ENCODE assay signal across 33 cellular contexts in the genomic region with DNA sequence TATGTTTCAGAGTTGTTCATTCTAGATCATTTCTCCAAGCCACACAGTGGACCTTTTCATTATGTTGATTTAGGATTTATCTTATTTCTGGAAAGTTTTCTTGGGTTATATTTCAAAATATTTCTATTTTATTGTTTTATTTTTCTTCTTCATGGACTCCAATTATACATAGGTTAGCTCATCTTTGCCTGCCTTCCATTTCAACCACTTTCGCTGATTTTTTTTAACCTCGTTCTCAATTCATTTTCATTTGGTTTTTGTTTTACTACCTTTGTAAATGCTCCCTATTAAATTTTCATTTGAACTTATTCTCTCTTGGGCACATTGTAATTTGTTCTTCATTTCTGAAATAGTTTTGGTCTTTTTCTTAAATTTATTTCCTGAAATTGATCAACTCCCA.
"Had no signal": no experiment of that assay in that cellular context is flagged by ENCODE, and none has a peak within 500 bp of the region (broad histone marks: within the 10 kb centered on the region; RNA-seq: fewer than 3 reads in every experiment).

No MANE protein-coding gene starts in this region.

- H3K4me3 Mint-ChIP-seq: activated B cell treated with CpG ODN at 0.5 μM for 24 hours; activated CD8-positive, alpha-beta T cell treated with anti-CD3 and anti-CD28 coated beads for 36 hours; activated naive CD8-positive, alpha-beta T cell; activated T-cell treated with anti-CD3 and anti-CD28 coated beads, Interleukin-2, amount 50 U/mL, for 4 hours; activated T-helper 17 cell treated with anti-CD3 and anti-CD28 coated beads, Interleukin-2, amount 50 U/mL, for 72 hours; effector memory CD8-positive, alpha-beta T cell; T-helper 17 cell; T-helper 2 cell treated with Interferon-gamma antibody and Interleukin-4, amounts not matched to agents 5 μg/mL and 100 μg/mL, for 36 hours had no signal

- H3K36me3 ChIP-seq: brain microvascular endothelial cell, gastrocnemius medialis, heart left ventricle, WERI-Rb-1 had no signal

- DNase-seq: activated B cell treated with CpG ODN at 0.5 μM for 24 hours; activated CD4-positive, alpha-beta T cell treated with anti-CD3 and anti-CD28 coated beads for 48 hours; activated CD4-positive, alpha-beta T cell treated with anti-CD3 and anti-CD28 coated beads, Interleukin-2, amount 50 U/mL, for 1 hour; activated CD4-positive, alpha-beta T cell treated with anti-CD3 and anti-CD28 coated beads, Interleukin-2, amount 50 U/mL, for 48 hours; activated CD8-positive, alpha-beta memory T cell treated with anti-CD3 and anti-CD28 coated beads for 24 hours; activated CD8-positive, alpha-beta T cell treated with anti-CD3 and anti-CD28 coated beads for 36 hours; activated effector memory CD4-positive, alpha-beta T cell treated with Interleukin-2 at 50 U/mL for 16 hours; activated gamma-delta T cell treated with Interleukin-2 at 50 U/mL for 16 hours; activated naive CD4-positive, alpha-beta T cell treated with anti-CD3 and anti-CD28 coated beads, Interleukin-2, amount 50 U/mL, for 16 hours; activated naive CD4-positive, alpha-beta T cell treated with Interleukin-2 at 50 U/mL for 16 hours; activated T-cell treated with anti-CD3 and anti-CD28 coated beads, Interleukin-2, amount 50 U/mL, for 4 hours; amniotic stem cell; anterior cingulate cortex; brain microvascular endothelial cell; caudate nucleus; cortex of kidney; effector CD4-positive, alpha-beta T cell; effector memory CD8-positive, alpha-beta T cell; foreskin keratinocyte; gastrocnemius medialis; glutamatergic neuron; heart left ventricle; T-helper 17 cell; T1000; WERI-Rb-1 had no signal

- H3K27me3 ChIP-seq: brain microvascular endothelial cell, gastrocnemius medialis had no signal

- FAIRE-seq: astrocyte, colon, endothelial cell of umbilical vein had no signal

- H3K4me1 ChIP-seq: foreskin keratinocyte, heart left ventricle had no signal

- H3K27ac Mint-ChIP-seq: activated B cell treated with CpG ODN at 0.5 μM for 24 hours; activated CD8-positive, alpha-beta T cell treated with anti-CD3 and anti-CD28 coated beads for 36 hours; activated naive CD8-positive, alpha-beta T cell; activated T-helper 17 cell treated with anti-CD3 and anti-CD28 coated beads, Interleukin-2, amount 50 U/mL, for 72 hours; effector memory CD8-positive, alpha-beta T cell; T-helper 17 cell; T-helper 2 cell treated with Interferon-gamma antibody and Interleukin-4, amounts not matched to agents 5 μg/mL and 100 μg/mL, for 36 hours had no signal

- H3K27ac ChIP-seq: brain microvascular endothelial cell, epithelial cell of prostate, foreskin keratinocyte, gastrocnemius medialis, heart left ventricle, WERI-Rb-1 had no signal

- H3K4me3 ChIP-seq: gastrocnemius medialis, heart left ventricle had no signal

- H3K4me1 Mint-ChIP-seq: activated B cell treated with CpG ODN at 0.5 μM for 24 hours; activated T-helper 17 cell treated with anti-CD3 and anti-CD28 coated beads, Interleukin-2, amount 50 U/mL, for 72 hours; T-helper 17 cell had no signal

- ATAC-seq: activated CD4-positive, CD25-positive, alpha-beta regulatory T cell treated with anti-CD3 and anti-CD28 coated beads, Interleukin-2, amount 50 U/mL, for 24 hours; activated CD8-positive, alpha-beta T cell treated with anti-CD3 and anti-CD28 coated beads for 36 hours; activated T-cell treated with anti-CD3 and anti-CD28 coated beads, Interleukin-2, amount 50 U/mL, for 4 hours; activated T-helper 17 cell treated with anti-CD3 and anti-CD28 coated beads, Interleukin-2, amount 50 U/mL, for 72 hours; effector memory CD8-positive, alpha-beta T cell; foreskin keratinocyte; gastrocnemius medialis; heart left ventricle; T-helper 17 cell had no signal
